In the genomic region with DNA sequence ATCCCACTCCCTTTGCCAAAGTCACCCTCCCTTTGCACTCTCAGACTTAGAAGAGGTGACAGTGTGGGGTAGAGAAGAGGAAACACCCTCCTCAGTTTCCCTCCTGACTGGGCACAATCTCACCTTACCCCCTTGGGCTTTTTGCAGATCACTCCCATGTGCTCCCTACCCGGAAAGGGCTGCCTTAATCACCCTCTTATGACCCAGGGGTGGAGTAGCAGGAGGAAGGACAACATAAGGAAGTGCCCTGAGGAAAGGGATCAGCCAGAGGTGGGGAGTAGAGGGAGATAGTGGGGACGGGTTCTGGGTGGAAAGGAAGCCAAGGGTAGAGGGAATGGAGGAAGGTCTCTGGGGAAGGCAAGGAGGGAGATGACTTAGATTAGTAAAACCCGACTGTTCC, we compare ENCODE assay signal across 1 cellular context.
TF ChIP-seq lines count a peak whose summit lies in the region.

No MANE protein-coding gene starts in this region.

TF ChIP-seq in HepG2, 621 proteins besides CTCF, POLR2A, EP300 and RAD21:
- TF ChIP-seq PAF1 (CRISPR knock-in tag; IDR thresholded peaks at IDR 0.05) (no peak), SRSF1 (optimal IDR thresholded peaks at IDR 0.05; ENCODE audit: low read depth, low read length) (no peak), ZSCAN30 (CRISPR knock-in tag; IDR thresholded peaks at IDR 0.05) (no peak), TSC22D2 (CRISPR knock-in tag; IDR thresholded peaks at IDR 0.05; ENCODE audit: borderline replicate concordance) (no peak)
- TF ChIP-seq, protein P1, sequence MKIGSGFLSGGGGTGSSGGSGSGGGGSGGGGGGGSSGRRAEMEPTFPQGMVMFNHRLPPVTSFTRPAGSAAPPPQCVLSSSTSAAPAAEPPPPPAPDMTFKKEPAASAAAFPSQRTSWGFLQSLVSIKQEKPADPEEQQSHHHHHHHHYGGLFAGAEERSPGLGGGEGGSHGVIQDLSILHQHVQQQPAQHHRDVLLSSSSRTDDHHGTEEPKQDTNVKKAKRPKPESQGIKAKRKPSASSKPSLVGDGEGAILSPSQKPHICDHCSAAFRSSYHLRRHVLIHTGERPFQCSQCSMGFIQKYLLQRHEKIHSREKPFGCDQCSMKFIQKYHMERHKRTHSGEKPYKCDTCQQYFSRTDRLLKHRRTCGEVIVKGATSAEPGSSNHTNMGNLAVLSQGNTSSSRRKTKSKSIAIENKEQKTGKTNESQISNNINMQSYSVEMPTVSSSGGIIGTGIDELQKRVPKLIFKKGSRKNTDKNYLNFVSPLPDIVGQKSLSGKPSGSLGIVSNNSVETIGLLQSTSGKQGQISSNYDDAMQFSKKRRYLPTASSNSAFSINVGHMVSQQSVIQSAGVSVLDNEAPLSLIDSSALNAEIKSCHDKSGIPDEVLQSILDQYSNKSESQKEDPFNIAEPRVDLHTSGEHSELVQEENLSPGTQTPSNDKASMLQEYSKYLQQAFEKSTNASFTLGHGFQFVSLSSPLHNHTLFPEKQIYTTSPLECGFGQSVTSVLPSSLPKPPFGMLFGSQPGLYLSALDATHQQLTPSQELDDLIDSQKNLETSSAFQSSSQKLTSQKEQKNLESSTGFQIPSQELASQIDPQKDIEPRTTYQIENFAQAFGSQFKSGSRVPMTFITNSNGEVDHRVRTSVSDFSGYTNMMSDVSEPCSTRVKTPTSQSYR (CRISPR knock-in tag; IDR thresholded peaks at IDR 0.05; ENCODE audit: borderline replicate concordance) = no peak
- TF ChIP-seq, protein P2, sequence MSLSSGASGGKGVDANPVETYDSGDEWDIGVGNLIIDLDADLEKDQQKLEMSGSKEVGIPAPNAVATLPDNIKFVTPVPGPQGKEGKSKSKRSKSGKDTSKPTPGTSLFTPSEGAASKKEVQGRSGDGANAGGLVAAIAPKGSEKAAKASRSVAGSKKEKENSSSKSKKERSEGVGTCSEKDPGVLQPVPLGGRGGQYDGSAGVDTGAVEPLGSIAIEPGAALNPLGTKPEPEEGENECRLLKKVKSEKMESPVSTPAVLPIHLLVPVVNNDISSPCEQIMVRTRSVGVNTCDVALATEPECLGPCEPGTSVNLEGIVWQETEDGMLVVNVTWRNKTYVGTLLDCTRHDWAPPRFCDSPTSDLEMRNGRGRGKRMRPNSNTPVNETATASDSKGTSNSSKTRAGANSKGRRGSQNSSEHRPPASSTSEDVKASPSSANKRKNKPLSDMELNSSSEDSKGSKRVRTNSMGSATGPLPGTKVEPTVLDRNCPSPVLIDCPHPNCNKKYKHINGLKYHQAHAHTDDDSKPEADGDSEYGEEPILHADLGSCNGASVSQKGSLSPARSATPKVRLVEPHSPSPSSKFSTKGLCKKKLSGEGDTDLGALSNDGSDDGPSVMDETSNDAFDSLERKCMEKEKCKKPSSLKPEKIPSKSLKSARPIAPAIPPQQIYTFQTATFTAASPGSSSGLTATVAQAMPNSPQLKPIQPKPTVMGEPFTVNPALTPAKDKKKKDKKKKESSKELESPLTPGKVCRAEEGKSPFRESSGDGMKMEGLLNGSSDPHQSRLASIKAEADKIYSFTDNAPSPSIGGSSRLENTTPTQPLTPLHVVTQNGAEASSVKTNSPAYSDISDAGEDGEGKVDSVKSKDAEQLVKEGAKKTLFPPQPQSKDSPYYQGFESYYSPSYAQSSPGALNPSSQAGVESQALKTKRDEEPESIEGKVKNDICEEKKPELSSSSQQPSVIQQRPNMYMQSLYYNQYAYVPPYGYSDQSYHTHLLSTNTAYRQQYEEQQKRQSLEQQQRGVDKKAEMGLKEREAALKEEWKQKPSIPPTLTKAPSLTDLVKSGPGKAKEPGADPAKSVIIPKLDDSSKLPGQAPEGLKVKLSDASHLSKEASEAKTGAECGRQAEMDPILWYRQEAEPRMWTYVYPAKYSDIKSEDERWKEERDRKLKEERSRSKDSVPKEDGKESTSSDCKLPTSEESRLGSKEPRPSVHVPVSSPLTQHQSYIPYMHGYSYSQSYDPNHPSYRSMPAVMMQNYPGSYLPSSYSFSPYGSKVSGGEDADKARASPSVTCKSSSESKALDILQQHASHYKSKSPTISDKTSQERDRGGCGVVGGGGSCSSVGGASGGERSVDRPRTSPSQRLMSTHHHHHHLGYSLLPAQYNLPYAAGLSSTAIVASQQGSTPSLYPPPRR (CRISPR knock-in tag; IDR thresholded peaks at IDR 0.05; ENCODE audit: borderline replicate concordance) = no peak
